ENCODE assay signal across 8 cellular contexts in the genomic region with DNA sequence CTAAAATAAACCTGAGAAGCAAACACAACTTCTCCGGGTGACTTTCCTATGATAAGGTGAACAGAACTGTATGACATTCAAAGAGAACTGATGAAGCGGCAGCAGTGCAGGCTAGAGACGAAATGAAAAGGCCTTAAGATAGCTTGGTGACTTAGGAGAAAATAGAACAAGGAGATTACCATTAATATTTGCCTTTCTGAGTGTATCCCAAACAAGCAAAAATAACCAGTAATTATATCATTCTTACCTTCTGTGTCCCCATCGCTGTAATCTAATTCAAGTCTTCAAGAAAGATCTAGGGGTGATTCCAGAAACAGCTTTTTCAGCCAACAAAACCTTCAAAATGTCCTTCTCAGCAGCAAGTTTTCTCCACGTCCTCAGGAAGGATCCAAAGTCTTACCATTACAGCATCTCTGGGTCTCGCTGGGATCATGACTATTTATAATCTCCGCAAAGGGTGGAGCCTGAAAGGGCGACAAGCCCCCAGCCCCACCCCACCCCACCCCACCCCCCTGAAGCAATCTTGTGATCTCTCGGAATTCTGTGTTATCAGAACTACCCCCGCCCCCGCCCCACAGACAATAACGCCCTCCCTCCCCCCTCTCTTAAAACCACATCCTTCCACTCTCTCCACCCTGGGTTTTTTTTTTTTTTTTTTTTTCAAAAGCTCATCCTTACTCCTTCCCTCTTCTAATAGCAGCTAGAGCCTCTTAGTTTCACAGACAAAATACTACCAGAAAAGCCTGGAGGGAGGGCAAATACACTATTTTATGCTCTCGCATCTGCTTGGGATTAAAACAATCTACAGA. TPM values are rescaled to one million over a fixed set of nuclear protein-coding genes. Genes with fewer than 3 reads are reported as not detected.
DNase-seq lines count a peak whose midpoint lies in the region; ATAC-seq and TF ChIP-seq lines count a peak whose summit lies in the region.

A gene (minus strand): TSS at position 415 of the 809 bp plus-strand sequence. CDS start 153 bp downstream, at position 262.

- no peaks in the 10 kb centered on the region for H3K27me3 ChIP-seq in lower lobe of right lung (ENCODE audit: low read depth)

- H3K9me3 Mint-ChIP-seq in activated CD8-positive, alpha-beta T cell treated with anti-CD3 and anti-CD28 coated beads, Interleukin-2, amount 10 ng/mL, durations not matched to agents 7 days and 5 days (ENCODE audit: insufficient read depth) = no peaks in the 10 kb centered on the region

- peak within 1 kb of the TSS; percentile 64; the same call in 1 of the 2 replicates for H3K27ac ChIP-seq in C4-2B
- peak within 1 kb of the TSS; percentile 87 for H3K27ac ChIP-seq in lower lobe of right lung

- no peak within 1 kb of the TSS for H3K27ac Mint-ChIP-seq in activated CD8-positive, alpha-beta T cell treated with anti-CD3 and anti-CD28 coated beads, Interleukin-2, amount 10 ng/mL, durations not matched to agents 7 days and 5 days

- CTCF ChIA-PET in activated CD8-positive, alpha-beta T cell treated with anti-CD3 and anti-CD28 coated beads, Interleukin-2, amount 10 ng/mL, durations not matched to agents 7 days and 5 days (lab: Charles Lee) = interaction anchor here (0.7 to 10.7 kb wide), 10 partner anchors 11 to 296 kb away, joined by 3 to 285 read pairs (median 6); no protein-coding TSS in a partner anchor

- H3K36me3 Mint-ChIP-seq in activated CD8-positive, alpha-beta T cell treated with anti-CD3 and anti-CD28 coated beads, Interleukin-2, amount 10 ng/mL, durations not matched to agents 7 days and 5 days (ENCODE audit: low read depth) = peaks cover 13% of the 10 kb centered on the region

- no peaks in the 10 kb centered on the region for H3K9me3 ChIP-seq in lower lobe of right lung

- H3K4me1 Mint-ChIP-seq in activated CD8-positive, alpha-beta T cell treated with anti-CD3 and anti-CD28 coated beads, Interleukin-2, amount 10 ng/mL, durations not matched to agents 7 days and 5 days (ENCODE audit: low read depth) = peaks cover 20% of the 10 kb centered on the region

- peaks cover 19% of the 10 kb centered on the region for H3K4me1 ChIP-seq in lower lobe of right lung

- DNase-seq in NCI-H748 (lab: John Stamatoyannopoulos, UW; ENCODE audit: unreplicated experiment) = peak; percentile 66
- DNase-seq in activated CD8-positive, alpha-beta T cell treated with anti-CD3 and anti-CD28 coated beads, Interleukin-2, amount 10 ng/mL, durations not matched to agents 7 days and 5 days = peak; percentile 89
- peak; percentile 78 for DNase-seq in effector CD8-positive, alpha-beta T cell (lab: John Stamatoyannopoulos, UW)
- DNase-seq in lower lobe of right lung = no peak
- DNase-seq in stimulated activated CD4-positive, alpha-beta T cell treated with anti-CD3 and anti-CD28 coated beads, Interleukin-4, amount 100 ng/mL, for 4 hours = peak; percentile 57 to 84
- no peak for DNase-seq in NCI-H1694 (lab: John Stamatoyannopoulos, UW)

- intact Hi-C loops in lower lobe of right lung (cut with DNase I) = loop anchor here (10.0 kb wide), 1 partner anchor 59 kb away; no protein-coding TSS in a partner anchor

- POLR2A ChIA-PET in activated CD8-positive, alpha-beta T cell treated with anti-CD3 and anti-CD28 coated beads, Interleukin-2, amount 10 ng/mL, durations not matched to agents 7 days and 5 days (lab: Charles Lee) = interaction anchor here (0.6 to 7.6 kb wide), 18 partner anchors 10 to 984 kb away, joined by 3 to 247 read pairs (median 4); a partner anchor contains a TSS

- ATAC-seq in GM21723 (IDR thresholded peaks at IDR 0.05; ENCODE audit: unreplicated experiment) (peak; percentile 57), lower lobe of right lung (peak; percentile 84)
- ATAC-seq in activated CD8-positive, alpha-beta T cell treated with anti-CD3 and anti-CD28 coated beads, Interleukin-2, amount 10 ng/mL, durations not matched to agents 7 days and 5 days = peak; percentile 64

- H3K4me3 Mint-ChIP-seq in activated CD8-positive, alpha-beta T cell treated with anti-CD3 and anti-CD28 coated beads, Interleukin-2, amount 10 ng/mL, durations not matched to agents 7 days and 5 days = no peak within 1 kb of the TSS

- TF ChIP-seq CTCF in C4-2B (conservative IDR thresholded peaks at IDR 0.05) (no peak), lower lobe of right lung (IDR thresholded peaks at IDR 0.05) (no peak)

- peak within 1 kb of the TSS; percentile 62 for H3K4me3 ChIP-seq in lower lobe of right lung

- no peaks in the 10 kb centered on the region for H3K27me3 Mint-ChIP-seq in activated CD8-positive, alpha-beta T cell treated with anti-CD3 and anti-CD28 coated beads, Interleukin-2, amount 10 ng/mL, durations not matched to agents 7 days and 5 days (ENCODE audit: low read depth)

- H3K36me3 ChIP-seq in lower lobe of right lung = peaks cover 28% of the 10 kb centered on the region

RNA-seq across cellular contexts. Expression of the gene that starts here (rescaled TPM):
- 100 to 1,000 TPM; 255 to 266 TPM for total RNA-seq in activated CD8-positive, alpha-beta T cell treated with anti-CD3 and anti-CD28 coated beads, Interleukin-2, amount 10 ng/mL, durations not matched to agents 7 days and 5 days
- total RNA-seq in lower lobe of right lung = 133 TPM

Comparison
In these comparisons a context has a peak if more than half of its experiments do, and no peak if none do; other contexts are left out.
1. DNase-seq: peak in NCI-H748 (single experiment), activated CD8-positive, alpha-beta T cell treated with anti-CD3 and anti-CD28 coated beads, Interleukin-2, amount 10 ng/mL, durations not matched to agents 7 days and 5 days (single experiment), effector CD8-positive, alpha-beta T cell (single experiment) and stimulated activated CD4-positive, alpha-beta T cell treated with anti-CD3 and anti-CD28 coated beads, Interleukin-4, amount 100 ng/mL, for 4 hours (2 of 2); none in lower lobe of right lung (single experiment) and NCI-H1694 (single experiment).
2. Peak in every context shown above with its lines, with median percentiles within 50 percentile points of each other: ATAC-seq.